ENCODE assay signal across 25 cellular contexts in the genomic region with DNA sequence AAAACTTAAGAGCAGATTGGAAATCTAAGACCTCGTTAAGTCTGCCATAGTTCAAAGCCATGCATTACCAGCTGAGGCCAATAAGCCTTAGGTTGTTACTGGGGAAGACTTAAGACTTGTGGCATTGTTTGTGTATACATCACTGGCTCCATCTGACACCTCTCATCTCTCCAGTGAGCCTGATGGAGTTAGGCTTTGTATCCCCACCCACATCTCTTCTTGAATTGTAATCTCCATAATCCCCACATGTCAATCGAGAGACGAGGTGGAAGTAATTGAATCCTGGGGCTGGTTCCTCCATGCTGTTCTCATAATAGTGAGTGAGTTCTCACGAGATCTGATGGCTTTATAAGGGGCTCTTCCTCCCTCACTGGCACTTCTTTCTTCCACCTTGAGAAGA.
DNase-seq lines count a peak whose midpoint lies in the region; ATAC-seq lines count a peak whose summit lies in the region.
"Had no signal": no experiment of that assay in that cellular context is flagged by ENCODE, and none has a peak within 500 bp of the region (broad histone marks: within the 10 kb centered on the region; RNA-seq: fewer than 3 reads in every experiment).

No MANE protein-coding gene starts in this region.

- H3K27me3 Mint-ChIP-seq in activated naive CD4-positive, alpha-beta T cell treated with anti-CD3 and anti-CD28 coated beads, Interleukin-2, amount 10 ng/mL, durations not matched to agents 7 days and 5 days = no peaks in the 10 kb centered on the region
- no peaks in the 10 kb centered on the region for H3K27me3 Mint-ChIP-seq in activated naive CD4-positive, alpha-beta T cell treated with anti-CD3 and anti-CD28 coated beads for 36 hours (ENCODE audit: low read depth)
- H3K27me3 Mint-ChIP-seq in T-helper 17 cell (no peaks in the 10 kb centered on the region), memory B cell (no peaks in the 10 kb centered on the region)
- H3K27me3 Mint-ChIP-seq: CD8-positive, alpha-beta memory T cell had no signal

- no peaks in the 10 kb centered on the region for H3K9me3 ChIP-seq in T-helper 17 cell (ENCODE audit: control insufficient read depth, low read length, poor library complexity, severe bottlenecking)

- peaks cover 11% of the 10 kb centered on the region for H3K4me1 Mint-ChIP-seq in activated naive CD4-positive, alpha-beta T cell treated with anti-CD3 and anti-CD28 coated beads, Interleukin-2, amount 10 ng/mL, durations not matched to agents 7 days and 5 days
- peaks cover 9% of the 10 kb centered on the region for H3K4me1 Mint-ChIP-seq in activated naive CD4-positive, alpha-beta T cell treated with anti-CD3 and anti-CD28 coated beads for 36 hours (ENCODE audit: low read depth)
- H3K4me1 Mint-ChIP-seq in T-helper 17 cell = peaks cover 14% of the 10 kb centered on the region
- peaks cover 9% of the 10 kb centered on the region for H3K4me1 Mint-ChIP-seq in memory B cell

- peak overlapping the region; percentile 20 for H3K27ac Mint-ChIP-seq in activated naive CD4-positive, alpha-beta T cell treated with anti-CD3 and anti-CD28 coated beads, Interleukin-2, amount 10 ng/mL, durations not matched to agents 7 days and 5 days
- H3K27ac Mint-ChIP-seq in activated naive CD4-positive, alpha-beta T cell treated with anti-CD3 and anti-CD28 coated beads for 36 hours = no peak overlapping the region
- peak overlapping the region; percentile 51 for H3K27ac Mint-ChIP-seq in T-helper 17 cell
- H3K27ac Mint-ChIP-seq in memory B cell = peak overlapping the region; percentile 60

- DNase-seq in activated naive CD4-positive, alpha-beta T cell treated with anti-CD3 and anti-CD28 coated beads, Interleukin-2, amount 10 ng/mL, durations not matched to agents 7 days and 5 days = no peak
- no peak for DNase-seq in activated naive CD4-positive, alpha-beta T cell treated with anti-CD3 and anti-CD28 coated beads for 36 hours
- DNase-seq in T-helper 17 cell (no peak), memory B cell (ENCODE audit: low spot score in 2 of 2) (no peak), DMS 273 treated with DMSO at 0.1 percent for 48 hours (lab: John Stamatoyannopoulos, UW) (no peak), NCI-H146 (lab: John Stamatoyannopoulos, UW) (no peak)
- DNase-seq in stimulated activated CD4-positive, alpha-beta T cell treated with anti-CD3 and anti-CD28 coated beads, Interleukin-4, amount 100 ng/mL, for 24 hours = no peak
- DNase-seq in stimulated activated CD8-positive, alpha-beta memory T cell treated with anti-CD3 and anti-CD28 coated beads, Interleukin-4, amount 100 ng/mL, for 48 hours = no peak
- DNase-seq: 8988T; AML-193; C1 segment of cervical spinal cord; Calu3; CD8-positive, alpha-beta memory T cell; EL; GF-D8; GOT3; IMR-90; NCI-H1092 treated with DMSO at 0.1 percent for 48 hours; NCI-H1436 treated with DMSO at 0.1 percent for 48 hours; NCI-H2029; NCI-H446 treated with DMSO at 0.1 percent for 48 hours; NK-92 treated with Interleukin-12 subunit alpha and Interleukin-12 subunit beta, amount 100 ng/mL, for 24 hours; SJCRH30 had no signal

- ATAC-seq in T-helper 17 cell (no peak), memory B cell (ENCODE audit: low read depth) (no peak)
- ATAC-seq: HCT116, Panc1 had no signal

- H3K4me3 Mint-ChIP-seq in activated naive CD4-positive, alpha-beta T cell treated with anti-CD3 and anti-CD28 coated beads, Interleukin-2, amount 10 ng/mL, durations not matched to agents 7 days and 5 days = no peak overlapping the region
- H3K4me3 Mint-ChIP-seq in activated naive CD4-positive, alpha-beta T cell treated with anti-CD3 and anti-CD28 coated beads for 36 hours = no peak overlapping the region
- no peak overlapping the region for H3K4me3 Mint-ChIP-seq in T-helper 17 cell
- no peak overlapping the region for H3K4me3 Mint-ChIP-seq in memory B cell
- H3K4me3 Mint-ChIP-seq: CD8-positive, alpha-beta memory T cell had no signal

- CTCF ChIA-PET in activated naive CD4-positive, alpha-beta T cell treated with anti-CD3 and anti-CD28 coated beads, Interleukin-2, amount 10 ng/mL, durations not matched to agents 7 days and 5 days (lab: Charles Lee) = no interaction called here
- CTCF ChIA-PET in activated naive CD4-positive, alpha-beta T cell treated with anti-CD3 and anti-CD28 coated beads for 36 hours (lab: Charles Lee) = no interaction called here

- peaks cover 3% of the 10 kb centered on the region for H3K9me3 Mint-ChIP-seq in activated naive CD4-positive, alpha-beta T cell treated with anti-CD3 and anti-CD28 coated beads, Interleukin-2, amount 10 ng/mL, durations not matched to agents 7 days and 5 days
- H3K9me3 Mint-ChIP-seq in activated naive CD4-positive, alpha-beta T cell treated with anti-CD3 and anti-CD28 coated beads for 36 hours = peaks cover 6% of the 10 kb centered on the region
- H3K9me3 Mint-ChIP-seq in memory B cell = peaks cover 2% of the 10 kb centered on the region

- intact Hi-C loops in activated naive CD4-positive, alpha-beta T cell treated with anti-CD3 and anti-CD28 coated beads for 36 hours (cut with micrococcal nuclease) = no loop called here

- peaks cover 64% of the 10 kb centered on the region for H3K36me3 Mint-ChIP-seq in activated naive CD4-positive, alpha-beta T cell treated with anti-CD3 and anti-CD28 coated beads, Interleukin-2, amount 10 ng/mL, durations not matched to agents 7 days and 5 days
- peaks cover 58% of the 10 kb centered on the region for H3K36me3 Mint-ChIP-seq in activated naive CD4-positive, alpha-beta T cell treated with anti-CD3 and anti-CD28 coated beads for 36 hours (ENCODE audit: low read depth)
- peaks cover 14% of the 10 kb centered on the region for H3K36me3 Mint-ChIP-seq in T-helper 17 cell (ENCODE audit: low read depth)
- peaks cover 49% of the 10 kb centered on the region for H3K36me3 Mint-ChIP-seq in memory B cell
